In the genomic region with DNA sequence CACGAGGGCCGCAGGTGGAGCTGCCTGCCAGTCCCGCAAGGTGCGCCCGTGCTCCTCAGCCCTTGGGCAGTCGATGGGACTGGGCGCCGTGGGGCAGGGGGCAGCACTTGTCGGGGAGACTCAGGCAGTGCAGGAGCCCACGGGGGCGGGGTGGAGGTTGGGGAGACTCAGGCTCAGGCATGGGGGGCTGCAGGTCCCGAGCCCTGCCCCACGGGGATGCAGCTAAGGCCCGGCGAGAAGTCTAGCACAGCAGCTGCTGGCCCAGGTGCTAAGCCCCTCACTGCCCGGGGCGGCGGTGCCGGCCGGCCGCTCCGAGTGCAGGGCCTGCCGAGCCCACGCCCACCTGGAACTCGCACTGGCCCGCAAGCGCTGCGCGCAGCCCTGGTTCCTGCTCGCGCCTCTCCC, we compare ENCODE assay signal across 18 cellular contexts. TPM values are rescaled to one million over a fixed set of nuclear protein-coding genes. Genes with fewer than 3 reads are reported as not detected.
"Had no signal": no experiment of that assay in that cellular context is flagged by ENCODE, and none has a peak within 500 bp of the region (broad histone marks: within the 10 kb centered on the region; RNA-seq: fewer than 3 reads in every experiment).

No MANE protein-coding gene starts in this region.

- H3K27me3 ChIP-seq: pancreas, right lobe of liver, upper lobe of right lung had no signal

- H3K4me3 Mint-ChIP-seq: dendritic cell treated with granulocyte-macrophage colony-stimulating factor and Interleukin-4, amounts not matched to agents 40 ng/mL and 50 ng/mL, for 4 days; neural progenitor cell; stimulated activated memory B cell treated with anti-CD40 and anti-IgM and Interleukin-4, amounts not matched to agents 10 μg/mL and 1 μg/mL and 100 μg/mL, for 72 hours had no signal

- H3K4me3 ChIP-seq: cardiac muscle cell, left ventricle myocardium inferior, neural progenitor cell, pancreas, right lobe of liver, smooth muscle cell, thoracic aorta, upper lobe of right lung had no signal

- ATAC-seq: pancreas; right lobe of liver; stimulated activated memory B cell treated with anti-CD40 and anti-IgM and Interleukin-4, amounts not matched to agents 10 μg/mL and 1 μg/mL and 100 μg/mL, for 72 hours; upper lobe of right lung had no signal

- H3K27ac ChIP-seq: cardiac muscle cell, left ventricle myocardium inferior, neural progenitor cell, pancreas, right lobe of liver, thoracic aorta, upper lobe of right lung had no signal

- H3K9me3 Mint-ChIP-seq: activated B cell treated with CpG ODN at 0.5 μM for 24 hours; activated CD4-positive, alpha-beta T cell treated with anti-CD3 and anti-CD28 coated beads, Interleukin-2, amount 10 ng/mL, durations not matched to agents 24 days and 14 days; activated naive CD4-positive, alpha-beta T cell treated with anti-CD3 and anti-CD28 coated beads, Interleukin-2, amount 50 U/mL, for 72 hours; dendritic cell treated with granulocyte-macrophage colony-stimulating factor and Interleukin-4, amounts not matched to agents 40 ng/mL and 50 ng/mL, for 4 days; neural progenitor cell; stimulated activated memory B cell treated with anti-CD40 and anti-IgM and Interleukin-4, amounts not matched to agents 10 μg/mL and 1 μg/mL and 100 μg/mL, for 72 hours had no signal

- H3K36me3 ChIP-seq: cardiac muscle cell, left ventricle myocardium inferior, neural progenitor cell, pancreas, right lobe of liver, thoracic aorta, upper lobe of right lung had no signal

- H3K27ac Mint-ChIP-seq: activated B cell treated with CpG ODN at 0.5 μM for 24 hours; activated naive CD4-positive, alpha-beta T cell treated with anti-CD3 and anti-CD28 coated beads, Interleukin-2, amount 50 U/mL, for 72 hours; dendritic cell treated with granulocyte-macrophage colony-stimulating factor and Interleukin-4, amounts not matched to agents 40 ng/mL and 50 ng/mL, for 4 days; neural progenitor cell had no signal

- DNase-seq: activated B cell treated with CpG ODN at 0.5 μM for 24 hours; activated CD8-positive, alpha-beta memory T cell treated with anti-CD3 and anti-CD28 coated beads, Interleukin-2, amount 50 U/mL, for 48 hours; amniotic stem cell; hippocampal formation; left ventricle myocardium inferior; mammary epithelial cell; pancreas; right lobe of liver; upper lobe of right lung had no signal

- H3K36me3 Mint-ChIP-seq: activated naive CD4-positive, alpha-beta T cell treated with anti-CD3 and anti-CD28 coated beads, Interleukin-2, amount 50 U/mL, for 72 hours; neural progenitor cell; stimulated activated memory B cell treated with anti-CD40 and anti-IgM and Interleukin-4, amounts not matched to agents 10 μg/mL and 1 μg/mL and 100 μg/mL, for 72 hours had no signal

- H3K9me3 ChIP-seq: left ventricle myocardium inferior, pancreas, right lobe of liver, thoracic aorta, upper lobe of right lung had no signal

- H3K4me2 ChIP-seq: neural progenitor cell, smooth muscle cell had no signal

- H3K9ac ChIP-seq: neural progenitor cell had no signal

RNA-seq across cellular contexts. Expression of a gene that starts 54.4 kb away (rescaled TPM):
- total RNA-seq: cardiac muscle cell, chondrocyte, smooth muscle cell had no signal
- polyA plus RNA-seq: cardiac muscle cell, smooth muscle cell had no signal
